19 cellular contexts compared by ENCODE assay signal in genomic region chr2:119478188-119479065, GRCh38. TPM values are rescaled to one million over a fixed set of nuclear protein-coding genes. Genes with fewer than 3 reads are reported as not detected.
"Had no signal": no experiment of that assay in that cellular context is flagged by ENCODE, and none has a peak within 500 bp of the region (broad histone marks: within the 10 kb centered on the region; RNA-seq: fewer than 3 reads in every experiment).

No MANE protein-coding gene starts in this region.

- H3K4me1 Mint-ChIP-seq: activated CD4-positive, alpha-beta T cell treated with anti-CD3 and anti-CD28 coated beads, Interleukin-2, amount 10 ng/mL, durations not matched to agents 7 days and 5 days; activated naive CD8-positive, alpha-beta T cell treated with anti-CD3 and anti-CD28 coated beads, Interleukin-2, amount 10 ng/mL, durations not matched to agents 7 days and 5 days had no signal

- H3K4me3 ChIP-seq: heart left ventricle, skin epidermis, tibial nerve had no signal

- H3K36me3 ChIP-seq: heart left ventricle, tibial nerve had no signal

- H3K9me3 Mint-ChIP-seq: activated CD4-positive, alpha-beta T cell treated with anti-CD3 and anti-CD28 coated beads, Interleukin-2, amount 10 ng/mL, durations not matched to agents 7 days and 5 days; activated naive CD8-positive, alpha-beta T cell treated with anti-CD3 and anti-CD28 coated beads, Interleukin-2, amount 10 ng/mL, durations not matched to agents 7 days and 5 days; activated T-cell treated with anti-CD3 and anti-CD28 coated beads, Interleukin-2, amount 50 U/mL, for 72 hours had no signal

- H3K27ac Mint-ChIP-seq: activated CD4-positive, alpha-beta T cell treated with anti-CD3 and anti-CD28 coated beads, Interleukin-2, amount 10 ng/mL, durations not matched to agents 7 days and 5 days; activated naive CD8-positive, alpha-beta T cell treated with anti-CD3 and anti-CD28 coated beads, Interleukin-2, amount 10 ng/mL, durations not matched to agents 7 days and 5 days; activated T-cell treated with anti-CD3 and anti-CD28 coated beads, Interleukin-2, amount 50 U/mL, for 72 hours had no signal

- H3K27ac ChIP-seq: heart left ventricle, skin epidermis, tibial nerve had no signal

- ATAC-seq: activated T-cell treated with anti-CD3 and anti-CD28 coated beads, Interleukin-2, amount 50 U/mL, for 72 hours; heart left ventricle; left ventricle myocardium superior had no signal

- H3K27me3 Mint-ChIP-seq: activated CD4-positive, alpha-beta T cell treated with anti-CD3 and anti-CD28 coated beads, Interleukin-2, amount 10 ng/mL, durations not matched to agents 7 days and 5 days; activated naive CD8-positive, alpha-beta T cell treated with anti-CD3 and anti-CD28 coated beads, Interleukin-2, amount 10 ng/mL, durations not matched to agents 7 days and 5 days had no signal

- H3K4me3 Mint-ChIP-seq: activated CD4-positive, alpha-beta T cell treated with anti-CD3 and anti-CD28 coated beads, Interleukin-2, amount 10 ng/mL, durations not matched to agents 7 days and 5 days; activated naive CD8-positive, alpha-beta T cell treated with anti-CD3 and anti-CD28 coated beads, Interleukin-2, amount 10 ng/mL, durations not matched to agents 7 days and 5 days; activated T-cell treated with anti-CD3 and anti-CD28 coated beads, Interleukin-2, amount 50 U/mL, for 72 hours had no signal

- H3K36me3 Mint-ChIP-seq: activated naive CD8-positive, alpha-beta T cell treated with anti-CD3 and anti-CD28 coated beads, Interleukin-2, amount 10 ng/mL, durations not matched to agents 7 days and 5 days had no signal

- DNase-seq: activated CD4-positive, alpha-beta T cell treated with anti-CD3 and anti-CD28 coated beads, Interleukin-2, amount 10 ng/mL, durations not matched to agents 7 days and 5 days; activated CD4-positive, CD25-positive, alpha-beta regulatory T cell; activated gamma-delta T cell treated with Interleukin-2 at 50 U/mL for 16 hours; activated naive CD8-positive, alpha-beta T cell treated with anti-CD3 and anti-CD28 coated beads, Interleukin-2, amount 10 ng/mL, durations not matched to agents 7 days and 5 days; activated T-cell treated with anti-CD3 and anti-CD28 coated beads, Interleukin-2, amount 50 U/mL, for 72 hours; aorta; left ventricle myocardium superior; retina; stimulated activated CD4-positive, alpha-beta T cell treated with anti-CD3 and anti-CD28 coated beads, Interleukin-4, amount 100 ng/mL, for 4 hours; T-helper 2 cell had no signal

- FAIRE-seq: bronchial epithelial cell, endothelial cell of umbilical vein, frontal cortex, islet of Langerhans had no signal

- H3K9me3 ChIP-seq: heart left ventricle, tibial nerve had no signal

- H3K27me3 ChIP-seq: heart left ventricle, tibial nerve had no signal

RNA-seq across cellular contexts. Expression of gene SCTR, which starts 45.9 kb away (rescaled TPM):
- total RNA-seq: activated CD4-positive, alpha-beta T cell treated with anti-CD3 and anti-CD28 coated beads, Interleukin-2, amount 10 ng/mL, durations not matched to agents 7 days and 5 days; activated naive CD8-positive, alpha-beta T cell treated with anti-CD3 and anti-CD28 coated beads, Interleukin-2, amount 10 ng/mL, durations not matched to agents 7 days and 5 days; activated T-cell treated with anti-CD3 and anti-CD28 coated beads, Interleukin-2, amount 50 U/mL, for 72 hours; aorta; bronchial epithelial cell; endothelial cell of umbilical vein; fibroblast of lung; tibial nerve had no signal
- polyA plus RNA-seq: endothelial cell of umbilical vein, fibroblast of lung had no signal

RNA-seq across cellular contexts. Expression of gene TMEM37, which starts 46.8 kb away (rescaled TPM):
- total RNA-seq: activated CD4-positive, alpha-beta T cell treated with anti-CD3 and anti-CD28 coated beads, Interleukin-2, amount 10 ng/mL, durations not matched to agents 7 days and 5 days; activated naive CD8-positive, alpha-beta T cell treated with anti-CD3 and anti-CD28 coated beads, Interleukin-2, amount 10 ng/mL, durations not matched to agents 7 days and 5 days; activated T-cell treated with anti-CD3 and anti-CD28 coated beads, Interleukin-2, amount 50 U/mL, for 72 hours; bronchial epithelial cell; frontal cortex had no signal
- polyA plus RNA-seq: neural cell had no signal
